ENCODE assay signal across 12 cellular contexts in genomic region chr2:74908763-74909444, GRCh38. TPM values are rescaled to one million over a fixed set of nuclear protein-coding genes. Genes with fewer than 3 reads are reported as not detected.
DNase-seq lines count a peak whose midpoint lies in the region; FAIRE-seq and TF ChIP-seq lines count a peak whose summit lies in the region.
"Had no signal": no experiment of that assay in that cellular context is flagged by ENCODE, and none has a peak within 500 bp of the region (broad histone marks: within the 10 kb centered on the region; RNA-seq: fewer than 3 reads in every experiment).

No MANE protein-coding gene starts in this region.

- H3K36me3 ChIP-seq in astrocyte (ENCODE audit: insufficient read depth, low read length) (no peaks in the 10 kb centered on the region), thyroid gland (no peaks in the 10 kb centered on the region)
- H3K36me3 ChIP-seq: uterus had no signal

- no peaks in the 10 kb centered on the region for H3K9me3 ChIP-seq in astrocyte (ENCODE audit: insufficient read depth, low read depth, low read length)
- no peaks in the 10 kb centered on the region for H3K9me3 ChIP-seq in thyroid gland
- H3K9me3 ChIP-seq: uterus had no signal

- H3K4me1 Mint-ChIP-seq in astrocyte (ENCODE audit: low read depth, unreplicated experiment) = no peaks in the 10 kb centered on the region

- no peaks in the 10 kb centered on the region for H3K79me2 ChIP-seq in astrocyte (ENCODE audit: insufficient read depth, low read length)

- H3K4me2 ChIP-seq in astrocyte (ENCODE audit: low read length) = peak overlapping the region; percentile 67

- H3K27ac Mint-ChIP-seq in astrocyte (ENCODE audit: unreplicated experiment) = no peak overlapping the region

- TF ChIP-seq POLR2A in thyroid gland (IDR thresholded peaks at IDR 0.05) = no peak

- no peak overlapping the region for H3K4me3 Mint-ChIP-seq in astrocyte (ENCODE audit: unreplicated experiment)

- H3K4me3 ChIP-seq in astrocyte (ENCODE audit: insufficient read depth, low read depth, low read length) = no peak overlapping the region
- H3K4me3 ChIP-seq in thyroid gland (replicated peaks in 1 of 3) = no peak overlapping the region
- H3K4me3 ChIP-seq: uterus had no signal

- H3K27me3 ChIP-seq in astrocyte (ENCODE audit: insufficient read depth, low read length) (peaks cover 2% of the 10 kb centered on the region), thyroid gland (no peaks in the 10 kb centered on the region)
- H3K27me3 ChIP-seq: uterus had no signal

- no peak overlapping the region for H3K27ac ChIP-seq in astrocyte (ENCODE audit: low read depth, low read length)
- H3K27ac ChIP-seq in thyroid gland = no peak overlapping the region
- no peak overlapping the region for H3K27ac ChIP-seq in substantia nigra (ENCODE audit: low read depth, low read length, poor library complexity, severe bottlenecking)
- H3K27ac ChIP-seq: uterus had no signal

- H3K9ac ChIP-seq in astrocyte (ENCODE audit: low read length) = no peak overlapping the region

- no peak for FAIRE-seq in astrocyte (lab: Jason Lieb, UNC)
- FAIRE-seq: H54 had no signal

- H3K9me3 Mint-ChIP-seq in astrocyte (ENCODE audit: unreplicated experiment) = peaks cover 3% of the 10 kb centered on the region

- in situ Hi-C loops in ACHN (cut with HindIII; ENCODE audit: low pct_ligation_motif_present, low pct_unique_long_range_greater_than_20kb, low sequenced_read_pairs) = no loop called here

- intact Hi-C loops in thyroid gland (cut with DNase I) = no loop called here

- peak overlapping the region; percentile 67 for H2AFZ ChIP-seq in astrocyte (ENCODE audit: low read depth, low read length)

- 30 to 43% methylated on average over 28 to 30 of the region's 30 CpGs for WGBS in thyroid gland, 2 donors

- H3K36me3 Mint-ChIP-seq in astrocyte (ENCODE audit: low read depth, unreplicated experiment) = peaks cover 6% of the 10 kb centered on the region

- no peak for TF ChIP-seq CTCF in astrocyte (IDR thresholded peaks at IDR 0.05; ENCODE audit: insufficient read depth, low read depth, low read length)
- TF ChIP-seq CTCF in thyroid gland (IDR thresholded peaks at IDR 0.05) = no peak

- DNase-seq in SIG-M5 treated with dmso at 0.1 percent for 504 hours (lab: John Stamatoyannopoulos, UW; ENCODE audit: unreplicated experiment) (peak; percentile 19), SIG-M5 (lab: John Stamatoyannopoulos, UW) (no peak), astrocyte (ENCODE audit: low read depth) (no peak), left kidney (ENCODE audit: low read depth, low spot score) (peak; percentile 34), thyroid gland (peak; percentile 12 to 13), substantia nigra (lab: John Stamatoyannopoulos, UW) (no peak), retina (no peak), ACHN (no peak)
- DNase-seq: amniotic stem cell, NCI-H524, uterus had no signal

- no peaks in the 10 kb centered on the region for H4K20me1 ChIP-seq in astrocyte (ENCODE audit: insufficient read depth, low read length)

- H3K4me1 ChIP-seq in astrocyte (ENCODE audit: insufficient read depth, low read length) (no peaks in the 10 kb centered on the region), thyroid gland (peaks cover 0 to 5% of the 10 kb centered on the region in 2 donors)
- H3K4me1 ChIP-seq: uterus had no signal

- H3K27me3 Mint-ChIP-seq in astrocyte (ENCODE audit: low read depth, unreplicated experiment) = peaks cover 32% of the 10 kb centered on the region

RNA-seq across cellular contexts. Expression of gene POLE4, which starts 49.5 kb away (rescaled TPM):
- total RNA-seq in astrocyte (45.6 and 57.2 TPM in 2 replicates), thyroid gland (10 to 100 TPM; 18.1 to 37.6 (median 26.6) TPM)

Comparison
In these comparisons a context has a peak if more than half of its experiments do, and no peak if none do; other contexts are left out.
1. DNase-seq: peak in SIG-M5 treated with dmso at 0.1 percent for 504 hours (single experiment), left kidney (single experiment) and thyroid gland (2 of 2); none in SIG-M5 (single experiment), astrocyte (single experiment), substantia nigra (0 of 49), retina (single experiment) and ACHN (single experiment).